8 cellular contexts compared by ENCODE assay signal in genomic region chr10:132536241-132536963, GRCh38. TPM values are rescaled to one million over a fixed set of nuclear protein-coding genes. Genes with fewer than 3 reads are reported as not detected.
DNase-seq lines count a peak whose midpoint lies in the region; ATAC-seq, FAIRE-seq and TF ChIP-seq lines count a peak whose summit lies in the region.

No MANE protein-coding gene starts in this region.

- H3K4me1 Mint-ChIP-seq in activated CD4-positive, alpha-beta memory T cell treated with anti-CD3 and anti-CD28 coated beads for 36 hours (ENCODE audit: low read depth): peaks cover 38% of the 10 kb centered on the region

- POLR2A ChIA-PET in activated CD4-positive, alpha-beta memory T cell treated with anti-CD3 and anti-CD28 coated beads for 36 hours (lab: Charles Lee): interaction anchor here (0.7 kb wide), 2 partner anchors 15 to 34 kb away, joined by 3 read pairs; no protein-coding TSS in a partner anchor

- no peaks in the 10 kb centered on the region for H3K27me3 ChIP-seq in cardiac muscle cell

- FAIRE-seq in frontal cortex (lab: Jason Lieb, UNC): no peak

- peaks cover 10% of the 10 kb centered on the region for H3K9me3 Mint-ChIP-seq in activated CD4-positive, alpha-beta memory T cell treated with anti-CD3 and anti-CD28 coated beads for 36 hours

- TF ChIP-seq CTCF in cardiac muscle cell (IDR thresholded peaks at IDR 0.05; ENCODE audit: low read depth, low read length): no peak

- peak overlapping the region; percentile 92 for H3K27ac ChIP-seq in cardiac muscle cell

- H3K4me3 Mint-ChIP-seq in activated CD4-positive, alpha-beta memory T cell treated with anti-CD3 and anti-CD28 coated beads for 36 hours: peak overlapping the region; percentile 61

- H3K4me3 ChIP-seq in GM08714 (ENCODE audit: low read length): peak overlapping the region; percentile 76; the same call in 1 of the 2 replicates
- H3K4me3 ChIP-seq in cardiac muscle cell: peak overlapping the region; percentile 54

- no peaks in the 10 kb centered on the region for H3K9me3 ChIP-seq in cardiac muscle cell (ENCODE audit: low read depth)

- peaks cover 7% of the 10 kb centered on the region for H3K36me3 Mint-ChIP-seq in activated CD4-positive, alpha-beta memory T cell treated with anti-CD3 and anti-CD28 coated beads for 36 hours

- H3K27ac Mint-ChIP-seq in activated CD4-positive, alpha-beta memory T cell treated with anti-CD3 and anti-CD28 coated beads for 36 hours: no peak overlapping the region

- peaks cover 38% of the 10 kb centered on the region for H3K4me1 ChIP-seq in cardiac muscle cell (ENCODE audit: low read depth)

- H3K27me3 Mint-ChIP-seq in activated CD4-positive, alpha-beta memory T cell treated with anti-CD3 and anti-CD28 coated beads for 36 hours: peaks cover 6% of the 10 kb centered on the region

- intact Hi-C loops in activated CD4-positive, alpha-beta memory T cell treated with anti-CD3 and anti-CD28 coated beads for 36 hours (cut with micrococcal nuclease): loop anchor here (1.0 to 5.0 kb wide), 4 partner anchors 148 to 636 kb away; partner anchors contain the start of gene PPP2R2D
- intact Hi-C loops in posterior vena cava (cut with DNase I): loop anchor here in 1 of 2 donors (10.0 kb wide), 1 partner anchor 832 kb away; no protein-coding TSS in a partner anchor

- ATAC-seq in HG03103 (IDR thresholded peaks at IDR 0.05; ENCODE audit: low read depth, unreplicated experiment): peak; percentile 1

- CTCF ChIA-PET in activated CD4-positive, alpha-beta memory T cell treated with anti-CD3 and anti-CD28 coated beads for 36 hours (lab: Charles Lee): interaction anchor here (0.8 kb wide), 1 partner anchor 76 kb away, joined by 3 read pairs; no protein-coding TSS in a partner anchor

- DNase-seq in activated CD4-positive, alpha-beta memory T cell treated with anti-CD3 and anti-CD28 coated beads for 36 hours: no peak
- DNase-seq in cardiac muscle cell (ENCODE audit: low read depth in 1 of 2, low spot score in 1 of 2): peak in 1 of 2 donors; percentile 51
- peak; percentile 79 for DNase-seq in posterior vena cava (ENCODE audit: low spot score)
- DNase-seq in GF-D8 (lab: John Stamatoyannopoulos, UW): no peak
- DNase-seq in frontal cortex (ENCODE audit: low spot score in 2 of 2): no peak
- no peak for DNase-seq in effector CD4-positive, alpha-beta T cell

- no peaks in the 10 kb centered on the region for H3K36me3 ChIP-seq in cardiac muscle cell

RNA-seq across cellular contexts. Expression of gene INPP5A, which starts 1.2 kb away (rescaled TPM):
- total RNA-seq in activated CD4-positive, alpha-beta memory T cell treated with anti-CD3 and anti-CD28 coated beads for 36 hours: 1 to 10 TPM; 7.4 to 7.5 TPM
- total RNA-seq in cardiac muscle cell (83.6 and 87.0 TPM in 2 replicates), posterior vena cava (100 to 1,000 TPM in 1 of 2 donors, 10 to 100 TPM in 1; 65.2 to 102 TPM), frontal cortex (38.7 TPM)
- 90.4 and 97.2 TPM in 2 replicates for polyA plus RNA-seq in cardiac muscle cell
